ENCODE assay signal across 8 cellular contexts in the genomic region with DNA sequence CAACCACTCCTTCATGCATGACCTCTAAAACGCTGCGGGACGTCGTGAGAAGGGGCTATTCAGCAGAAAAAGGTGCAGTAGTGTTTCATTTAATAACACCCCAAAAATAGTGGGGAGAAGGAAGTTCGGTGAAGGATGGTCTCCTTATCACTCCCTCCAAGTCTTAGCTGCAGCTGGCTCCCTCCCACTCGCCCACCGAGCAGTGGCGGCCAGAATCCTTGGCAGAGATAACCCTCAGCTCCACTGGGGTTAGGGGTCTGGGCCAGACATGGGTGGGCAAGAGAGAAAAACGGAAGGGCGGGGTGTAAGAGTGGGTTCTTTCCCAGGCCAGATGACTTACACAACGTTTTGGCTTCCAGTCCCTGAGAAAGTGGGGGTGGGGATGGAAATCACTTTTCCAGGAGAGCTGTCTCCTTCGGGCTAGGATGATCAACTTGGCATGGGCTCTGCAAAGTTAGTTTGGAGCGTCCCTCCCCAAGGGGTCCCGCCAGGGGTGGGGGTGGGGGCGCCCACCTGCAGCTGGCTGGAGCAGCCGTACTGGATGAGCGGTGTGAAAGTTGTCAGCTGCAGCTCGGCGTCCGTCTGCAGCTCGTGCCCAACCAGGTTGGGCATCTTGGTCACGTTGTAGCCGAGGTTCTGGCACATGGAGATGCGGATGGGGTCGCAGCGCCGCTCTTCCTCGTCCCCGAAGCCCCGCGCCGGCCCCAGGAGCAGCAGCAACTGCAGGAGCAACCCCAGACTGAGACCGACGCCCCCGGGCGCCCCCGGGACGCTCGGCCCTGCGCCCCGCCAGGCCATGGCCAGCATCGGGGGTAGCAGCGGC. TPM values are rescaled to one million over a fixed set of nuclear protein-coding genes. Genes with fewer than 3 reads are reported as not detected.
DNase-seq lines count a peak whose midpoint lies in the region; ATAC-seq and TF ChIP-seq lines count a peak whose summit lies in the region.

No MANE protein-coding gene starts in this region.

- H2BK12ac ChIP-seq in H9 (ENCODE audit: insufficient read length, low read depth, low read length), result no peak overlapping the region

- no peak overlapping the region for H3K56ac ChIP-seq in H9 (ENCODE audit: insufficient read length, low read depth, low read length)

- H3K27me3 Mint-ChIP-seq in CD4-positive, alpha-beta memory T cell, result peaks cover 13 to 20% of the 10 kb centered on the region in 2 donors
- H3K27me3 Mint-ChIP-seq in H9 (ENCODE audit: low read depth), result peaks cover 27% of the 10 kb centered on the region

- DNase-seq in CD4-positive, alpha-beta memory T cell, result peak in 1 of 5 donors; percentile 29
- DNase-seq in H9 (peak; percentile 64), fibroblast of lung (ENCODE audit: low read depth in 2 of 2) (no peak), NCI-H128 (lab: John Stamatoyannopoulos, UW; ENCODE audit: unreplicated experiment) (no peak)

- no peak overlapping the region for H4K5ac ChIP-seq in H9 (ENCODE audit: insufficient read length, low read depth, low read length)

- ATAC-seq in HG02678 (IDR thresholded peaks at IDR 0.05; ENCODE audit: unreplicated experiment) (no peak), GM19455 (IDR thresholded peaks at IDR 0.05; ENCODE audit: unreplicated experiment) (no peak)

- no peak overlapping the region for H3K27ac ChIP-seq in CD4-positive, alpha-beta memory T cell (ENCODE audit: low read depth, low read length)
- H3K27ac ChIP-seq in H9 (ENCODE audit: insufficient read length, low read depth, low read length) (no peak overlapping the region), SU-DHL-6 (ENCODE audit: low read depth, low read length) (no peak overlapping the region), fibroblast of lung (ENCODE audit: insufficient read depth, low read length) (no peak overlapping the region)

- H2BK5ac ChIP-seq in H9 (ENCODE audit: insufficient read length, low read length), result no peak overlapping the region

- no peaks in the 10 kb centered on the region for H3K9me2 ChIP-seq in SU-DHL-6 (replicated peaks; ENCODE audit: insufficient read depth, low read length)

- H4K8ac ChIP-seq in H9 (replicated peaks; ENCODE audit: insufficient read length, low read depth, low read length), result no peak overlapping the region

- no peak overlapping the region for H2BK20ac ChIP-seq in H9 (ENCODE audit: low read depth, low read length, poor library complexity, severe bottlenecking)

- no CpG with 5 or more reads among the region's 43 CpGs for WGBS in H9 (ENCODE audit: extremely low coverage, insufficient read length, low lambda C conversion rate)

- no peaks in the 10 kb centered on the region for H3K9me3 ChIP-seq in CD4-positive, alpha-beta memory T cell (ENCODE audit: control insufficient read depth in 1 of 2, low read length in 2 of 2)
- H3K9me3 ChIP-seq in H9 (ENCODE audit: control insufficient read depth, low read depth, low read length) (no peaks in the 10 kb centered on the region), SU-DHL-6 (ENCODE audit: insufficient read depth, low read length) (no peaks in the 10 kb centered on the region), fibroblast of lung (ENCODE audit: control insufficient read depth, insufficient read depth, low read depth, low read length) (no peaks in the 10 kb centered on the region), neuron (ENCODE audit: low read length) (no peaks in the 10 kb centered on the region)

- H2AFZ ChIP-seq in H9 (ENCODE audit: low read length) (no peak overlapping the region), SU-DHL-6 (ENCODE audit: low read depth, low read length, severe bottlenecking) (peak overlapping the region; percentile 50), fibroblast of lung (ENCODE audit: low read length) (peak overlapping the region; percentile 45), neuron (ENCODE audit: low read depth, low read length) (peak overlapping the region; percentile 71)

- POLR2A ChIA-PET in CD4-positive, alpha-beta memory T cell (lab: Charles Lee; ENCODE audit: partially characterized antibody), result no interaction called here

- peaks cover 14% of the 10 kb centered on the region for H3K23me2 ChIP-seq in H9 (ENCODE audit: insufficient read length, low read depth, low read length, poor library complexity, severe bottlenecking)

- peak overlapping the region; percentile 84; the same call in 1 of the 2 replicates for H3K14ac ChIP-seq in H9 (ENCODE audit: insufficient read depth, low read length)

- no peak overlapping the region for H3K4ac ChIP-seq in H9 (ENCODE audit: low read depth, low read length)

- H3K9ac ChIP-seq in H9 (ENCODE audit: extremely low read depth, insufficient read length, low read length) (no peak overlapping the region), SU-DHL-6 (ENCODE audit: low read length) (peak overlapping the region; percentile 26; the same call in 1 of the 2 replicates), fibroblast of lung (ENCODE audit: insufficient read depth, low read length) (peak overlapping the region; percentile 62)

- peaks cover 0 to 4% of the 10 kb centered on the region in 2 donors for H3K36me3 Mint-ChIP-seq in CD4-positive, alpha-beta memory T cell
- H3K36me3 Mint-ChIP-seq in H9 (ENCODE audit: insufficient read depth in 1 of 3, low read depth in 3 of 3), result peaks cover 14 to 26% (median 21%) of the 10 kb centered on the region in 3 experiments

- no peak overlapping the region for H3T11ph ChIP-seq in H9 (ENCODE audit: low read length)

- H3K4me3 ChIP-seq in CD4-positive, alpha-beta memory T cell (ENCODE audit: low read length in 2 of 2), result no peak overlapping the region
- H3K4me3 ChIP-seq in SU-DHL-6 (ENCODE audit: insufficient read depth, low read length, poor library complexity, severe bottlenecking), result peak overlapping the region; percentile 51
- H3K4me3 ChIP-seq in fibroblast of lung (replicated peaks in 1 of 4; ENCODE audit: control extremely low read depth in 1 of 4, insufficient read depth in 1 of 4, low read depth in 3 of 4, low read length in 4 of 4), result peak overlapping the region; percentile 66 to 79 (median 68)
- H3K4me3 ChIP-seq in neuron (ENCODE audit: low read length), result peak overlapping the region; percentile 54

- no peak overlapping the region for H2BK15ac ChIP-seq in H9 (ENCODE audit: low read depth, low read length)

- H3K4me2 ChIP-seq in H9 (ENCODE audit: insufficient read depth, insufficient read length, low read length) (peak overlapping the region; percentile 39), SU-DHL-6 (ENCODE audit: low read depth, low read length, poor library complexity, severe bottlenecking) (peak overlapping the region; percentile 59), fibroblast of lung (ENCODE audit: extremely low read depth, insufficient read depth, low read length) (peak overlapping the region; percentile 94)

- no peaks in the 10 kb centered on the region for H3K79me1 ChIP-seq in H9 (ENCODE audit: insufficient read depth, low read depth, low read length, poor library complexity, severe bottlenecking)

- H4K91ac ChIP-seq in H9 (ENCODE audit: insufficient read length, low read depth, low read length), result no peak overlapping the region

- H3K79me2 ChIP-seq in H9 (ENCODE audit: insufficient read depth, low read length) (no peaks in the 10 kb centered on the region), SU-DHL-6 (ENCODE audit: insufficient read depth, low read length) (no peaks in the 10 kb centered on the region), fibroblast of lung (ENCODE audit: control insufficient read depth, insufficient read depth, low read length) (peaks cover 8% of the 10 kb centered on the region)

- intact Hi-C loops in CD4-positive, alpha-beta memory T cell (cut with micrococcal nuclease), result no loop called here

- no peak overlapping the region for H2BK120ac ChIP-seq in H9 (ENCODE audit: low read depth, low read length, poor library complexity, severe bottlenecking)

- no peaks in the 10 kb centered on the region for H3F3A ChIP-seq in SU-DHL-6 (ENCODE audit: insufficient read depth)

- H3K23ac ChIP-seq in H9 (ENCODE audit: insufficient read length, low read depth, low read length), result no peak overlapping the region

- H3K27ac Mint-ChIP-seq in CD4-positive, alpha-beta memory T cell, result peak overlapping the region in 1 of 7 donors; percentile 19
- H3K27ac Mint-ChIP-seq in H9, result no peak overlapping the region

- TF ChIP-seq CTCF in H9 (conservative IDR thresholded peaks at IDR 0.05) (no peak), SU-DHL-6 (IDR thresholded peaks at IDR 0.05; ENCODE audit: insufficient read depth, low read length, poor library complexity, severe bottlenecking) (no peak), fibroblast of lung (conservative IDR thresholded peaks at IDR 0.05 in 1 of 2, IDR thresholded peaks at IDR 0.05 in 1 of 2; ENCODE audit: low read depth in 1 of 2, low read length in 2 of 2) (no peak)

- H3K36me3 ChIP-seq in CD4-positive, alpha-beta memory T cell (ENCODE audit: insufficient read depth, low read length), result no peaks in the 10 kb centered on the region
- H3K36me3 ChIP-seq in SU-DHL-6 (ENCODE audit: low read length) (no peaks in the 10 kb centered on the region), fibroblast of lung (ENCODE audit: control insufficient read depth, insufficient read depth, low read length) (peaks cover 4% of the 10 kb centered on the region), neuron (ENCODE audit: insufficient read depth, low read length) (peaks cover 15% of the 10 kb centered on the region)

- peaks cover 8 to 22% (median 12%) of the 10 kb centered on the region in 4 donors for H3K4me1 Mint-ChIP-seq in CD4-positive, alpha-beta memory T cell
- peaks cover 30 to 35% of the 10 kb centered on the region in 2 experiments for H3K4me1 Mint-ChIP-seq in H9

- peak overlapping the region; percentile 64 to 90 (median 78) for H3K4me3 Mint-ChIP-seq in CD4-positive, alpha-beta memory T cell
- peak overlapping the region; percentile 64 to 85 for H3K4me3 Mint-ChIP-seq in H9

- H2AK5ac ChIP-seq in H9 (ENCODE audit: insufficient read length, low read length), result no peak overlapping the region

- CTCF ChIA-PET in CD4-positive, alpha-beta memory T cell (lab: Charles Lee; ENCODE audit: partially characterized antibody), result interaction anchor here (1.1 kb wide), 1 partner anchor 16 kb away, joined by 3 read pairs; no protein-coding TSS in a partner anchor

- H4K20me1 ChIP-seq in H9 (ENCODE audit: control insufficient read depth, insufficient read depth, insufficient read length), result no peaks in the 10 kb centered on the region
- H4K20me1 ChIP-seq in SU-DHL-6 (ENCODE audit: low read depth, low read length), result no peaks in the 10 kb centered on the region
- H4K20me1 ChIP-seq in fibroblast of lung (ENCODE audit: control insufficient read depth, extremely low read depth, insufficient read depth, low read length), result no peaks in the 10 kb centered on the region

- H3K4me1 ChIP-seq in CD4-positive, alpha-beta memory T cell (ENCODE audit: insufficient read depth, low read length), result peaks cover 7% of the 10 kb centered on the region
- H3K4me1 ChIP-seq in H9 (ENCODE audit: insufficient read depth, low read length) (peaks cover 4% of the 10 kb centered on the region; the same call in 1 of the 2 replicates), fibroblast of lung (ENCODE audit: control insufficient read depth, extremely low read depth, insufficient read depth, low read length) (peaks cover 7% of the 10 kb centered on the region), neuron (ENCODE audit: insufficient read depth, low read length) (peaks cover 19% of the 10 kb centered on the region)

- H3K9me3 Mint-ChIP-seq in CD4-positive, alpha-beta memory T cell, result no peaks in the 10 kb centered on the region
- no peaks in the 10 kb centered on the region; a peak in 2 of 5 replicates for H3K9me3 Mint-ChIP-seq in H9

- peak overlapping the region; percentile 86 for H3K18ac ChIP-seq in H9 (ENCODE audit: insufficient read length, low read depth, low read length)

- H3K27me3 ChIP-seq in CD4-positive, alpha-beta memory T cell (ENCODE audit: insufficient read depth, low read length), result peaks cover 5% of the 10 kb centered on the region
- H3K27me3 ChIP-seq in H9 (ENCODE audit: insufficient read depth, low read length) (peaks cover 7% of the 10 kb centered on the region; the same call in 1 of the 2 replicates), SU-DHL-6 (ENCODE audit: low read length) (no peaks in the 10 kb centered on the region), fibroblast of lung (ENCODE audit: control insufficient read depth, insufficient read depth, low read length) (no peaks in the 10 kb centered on the region), neuron (ENCODE audit: insufficient read depth, low read length) (no peaks in the 10 kb centered on the region)

RNA-seq across cellular contexts. Expression of gene FZD4, which starts 0.7 kb away (rescaled TPM):
- under 1 TPM; 0.03 to 0.06 TPM for total RNA-seq in CD4-positive, alpha-beta memory T cell
- polyA plus RNA-seq in CD4-positive, alpha-beta memory T cell, result not detected
- total RNA-seq in H9 (2021) (3.9 and 4.5 TPM in 2 replicates), fibroblast of lung (11.8 and 15.7 TPM in 2 replicates)
- polyA plus RNA-seq in fibroblast of lung, result 6.4 and 17.8 TPM in 2 replicates
- 4.1 and 11.5 TPM in 2 replicates for polyA plus RNA-seq in fibroblast of lung (2012)
- 5.6 and 10.3 TPM in 2 replicates for polyA minus RNA-seq in fibroblast of lung (ENCODE audit: low replicate concordance)

Comparison
In these comparisons a context has a peak if more than half of its experiments do, and no peak if none do; other contexts are left out.
1. H3K4me3 ChIP-seq: peak in SU-DHL-6 (single experiment), fibroblast of lung (4 of 4) and neuron (single experiment); none in CD4-positive, alpha-beta memory T cell (0 of 2).
2. H3K4me2 ChIP-seq: peak in every context shown above with its lines; median percentile 94 in fibroblast of lung; 59 in SU-DHL-6; 39 in H9.